ENCODE assay signal across 8 cellular contexts in the genomic region with DNA sequence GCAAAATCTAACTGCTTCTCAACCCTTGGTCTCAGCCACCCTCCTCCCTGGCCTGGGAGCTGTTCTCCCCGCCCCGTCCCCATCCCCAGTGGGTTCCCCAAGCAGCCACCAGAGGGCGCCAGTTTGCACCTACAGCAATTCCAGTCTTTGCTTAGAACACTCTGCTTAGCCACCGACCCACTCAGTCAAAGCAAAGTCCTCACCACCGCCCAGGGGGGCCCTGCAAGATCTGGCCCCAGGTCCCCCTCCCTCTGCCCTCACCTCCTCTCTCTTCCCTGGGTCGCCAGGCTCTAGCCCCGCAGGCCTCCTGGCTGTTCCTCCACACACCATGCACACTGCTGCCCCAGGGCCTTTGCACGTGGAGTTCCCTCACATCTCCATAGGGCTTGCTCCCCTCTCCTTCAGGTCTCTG. TPM values are rescaled to one million over a fixed set of nuclear protein-coding genes. Genes with fewer than 3 reads are reported as not detected.
DNase-seq lines count a peak whose midpoint lies in the region; ATAC-seq, FAIRE-seq and TF ChIP-seq lines count a peak whose summit lies in the region.

No MANE protein-coding gene starts in this region.

- H3K36me3 Mint-ChIP-seq in activated CD4-positive, alpha-beta memory T cell treated with anti-CD3 and anti-CD28 coated beads for 36 hours = peaks cover 3% of the 10 kb centered on the region
- peaks cover 3% of the 10 kb centered on the region for H3K36me3 Mint-ChIP-seq in effector memory CD8-positive, alpha-beta T cell (ENCODE audit: insufficient read depth)
- H3K36me3 Mint-ChIP-seq in stimulated activated memory B cell treated with anti-CD40 and anti-IgM and Interleukin-4, amounts not matched to agents 10 μg/mL and 1 μg/mL and 100 μg/mL, for 72 hours = peaks cover 6% of the 10 kb centered on the region

- peak; percentile 89 for ATAC-seq in effector memory CD8-positive, alpha-beta T cell (replicated peaks)
- ATAC-seq in stimulated activated memory B cell treated with anti-CD40 and anti-IgM and Interleukin-4, amounts not matched to agents 10 μg/mL and 1 μg/mL and 100 μg/mL, for 72 hours = peak; percentile 82
- ATAC-seq in HG03025 (IDR thresholded peaks at IDR 0.05; ENCODE audit: low FRiP score, unreplicated experiment) = no peak

- no peak overlapping the region for H3K27ac Mint-ChIP-seq in activated CD4-positive, alpha-beta memory T cell treated with anti-CD3 and anti-CD28 coated beads for 36 hours
- peak overlapping the region in 1 of 2 donors; percentile 27 for H3K27ac Mint-ChIP-seq in effector memory CD8-positive, alpha-beta T cell
- H3K27ac Mint-ChIP-seq in stimulated activated memory B cell treated with anti-CD40 and anti-IgM and Interleukin-4, amounts not matched to agents 10 μg/mL and 1 μg/mL and 100 μg/mL, for 72 hours = no peak overlapping the region

- no peak overlapping the region for H3K27ac ChIP-seq in 22Rv1

- DNase-seq in GM12891 (ENCODE audit: insufficient read length, low spot score) (peak; percentile 74), NCI-H446 treated with DMSO at 0.1 percent for 48 hours (lab: John Stamatoyannopoulos, UW) (peak; percentile 42), mucosa of gallbladder (ENCODE audit: low spot score) (peak; percentile 65)
- peak; percentile 89 for DNase-seq in activated CD4-positive, alpha-beta memory T cell treated with anti-CD3 and anti-CD28 coated beads for 36 hours
- peak; percentile 73 to 74 (median 74) for DNase-seq in effector memory CD8-positive, alpha-beta T cell

- H3K27me3 Mint-ChIP-seq in activated CD4-positive, alpha-beta memory T cell treated with anti-CD3 and anti-CD28 coated beads for 36 hours = no peaks in the 10 kb centered on the region
- no peaks in the 10 kb centered on the region for H3K27me3 Mint-ChIP-seq in effector memory CD8-positive, alpha-beta T cell
- H3K27me3 Mint-ChIP-seq in stimulated activated memory B cell treated with anti-CD40 and anti-IgM and Interleukin-4, amounts not matched to agents 10 μg/mL and 1 μg/mL and 100 μg/mL, for 72 hours = no peaks in the 10 kb centered on the region

- no peak overlapping the region for H3K4me3 Mint-ChIP-seq in activated CD4-positive, alpha-beta memory T cell treated with anti-CD3 and anti-CD28 coated beads for 36 hours
- H3K4me3 Mint-ChIP-seq in effector memory CD8-positive, alpha-beta T cell = no peak overlapping the region
- H3K4me3 Mint-ChIP-seq in stimulated activated memory B cell treated with anti-CD40 and anti-IgM and Interleukin-4, amounts not matched to agents 10 μg/mL and 1 μg/mL and 100 μg/mL, for 72 hours = no peak overlapping the region

- TF ChIP-seq CTCF in 22Rv1 (IDR thresholded peaks at IDR 0.05) = peak; percentile 89

- no peaks in the 10 kb centered on the region for H3K9me3 Mint-ChIP-seq in activated CD4-positive, alpha-beta memory T cell treated with anti-CD3 and anti-CD28 coated beads for 36 hours
- H3K9me3 Mint-ChIP-seq in effector memory CD8-positive, alpha-beta T cell = no peaks in the 10 kb centered on the region
- no peaks in the 10 kb centered on the region for H3K9me3 Mint-ChIP-seq in stimulated activated memory B cell treated with anti-CD40 and anti-IgM and Interleukin-4, amounts not matched to agents 10 μg/mL and 1 μg/mL and 100 μg/mL, for 72 hours

- intact Hi-C loops in activated CD4-positive, alpha-beta memory T cell treated with anti-CD3 and anti-CD28 coated beads for 36 hours (cut with micrococcal nuclease) = no loop called here

- CTCF ChIA-PET in activated CD4-positive, alpha-beta memory T cell treated with anti-CD3 and anti-CD28 coated beads for 36 hours (lab: Charles Lee) = interaction anchor here (0.6 to 2.3 kb wide), 13 partner anchors 9 to 257 kb away, joined by 3 to 19 read pairs (median 4); a partner anchor contains a TSS

- POLR2A ChIA-PET in activated CD4-positive, alpha-beta memory T cell treated with anti-CD3 and anti-CD28 coated beads for 36 hours (lab: Charles Lee) = interaction anchor here (1.0 kb wide), 1 partner anchor 40 kb away, joined by 3 read pairs; a partner anchor contains a TSS

- FAIRE-seq in GM12891 (lab: Jason Lieb, UNC) = peak; percentile 55

- TF ChIP-seq POLR2A in GM12891 (IDR thresholded peaks at IDR 0.05; ENCODE audit: low read depth, low read length) = no peak

- peaks cover 4% of the 10 kb centered on the region for H3K4me1 Mint-ChIP-seq in activated CD4-positive, alpha-beta memory T cell treated with anti-CD3 and anti-CD28 coated beads for 36 hours (ENCODE audit: low read depth)
- H3K4me1 Mint-ChIP-seq in effector memory CD8-positive, alpha-beta T cell (ENCODE audit: low read depth in 2 of 2) = peaks cover 5 to 6% of the 10 kb centered on the region in 2 donors
- peaks cover 11% of the 10 kb centered on the region for H3K4me1 Mint-ChIP-seq in stimulated activated memory B cell treated with anti-CD40 and anti-IgM and Interleukin-4, amounts not matched to agents 10 μg/mL and 1 μg/mL and 100 μg/mL, for 72 hours

TF ChIP-seq in GM12891, 5 proteins besides CTCF, POLR2A, EP300 and RAD21:
- TF ChIP-seq PAX5 (IDR thresholded peaks at IDR 0.05; ENCODE audit: insufficient read depth, low read length, severe bottlenecking) = no peak
- TF ChIP-seq POU2F2 (IDR thresholded peaks at IDR 0.05; ENCODE audit: low read depth, low read length) = no peak
- no peak for TF ChIP-seq SPI1 (IDR thresholded peaks at IDR 0.05; ENCODE audit: low read depth, low read length)
TF ChIP-seq in GM12891: peak in this region for 0.

RNA-seq across cellular contexts. Expression of a gene that starts 12.4 kb away (rescaled TPM):
- 11.0 TPM for polyA plus RNA-seq in GM12891 (2012; ENCODE audit: low read depth, missing spikeins)
- 10 to 100 TPM; 17.1 to 17.9 TPM for total RNA-seq in activated CD4-positive, alpha-beta memory T cell treated with anti-CD3 and anti-CD28 coated beads for 36 hours
- 18.0 TPM for total RNA-seq in mucosa of gallbladder

RNA-seq across cellular contexts. Expression of a gene that starts 12.8 kb away (rescaled TPM):
- polyA plus RNA-seq in GM12891 (2012; ENCODE audit: low read depth, missing spikeins) = 0.18 TPM
- under 1 TPM in 1 of 2 experiments, not detected in 1; 0.21 TPM for total RNA-seq in activated CD4-positive, alpha-beta memory T cell treated with anti-CD3 and anti-CD28 coated beads for 36 hours
- total RNA-seq in mucosa of gallbladder = not detected

RNA-seq across cellular contexts. Expression of a gene that starts 26.0 kb away (rescaled TPM):
- polyA plus RNA-seq in GM12891 (2012; ENCODE audit: low read depth, missing spikeins) = 96.4 TPM
- 100 to 1,000 TPM; 168 to 179 TPM for total RNA-seq in activated CD4-positive, alpha-beta memory T cell treated with anti-CD3 and anti-CD28 coated beads for 36 hours
- total RNA-seq in mucosa of gallbladder = 52.4 TPM

RNA-seq across cellular contexts. Expression of a gene that starts 40.0 kb away (rescaled TPM):
- polyA plus RNA-seq in GM12891 (2012; ENCODE audit: low read depth, missing spikeins) = 42.8 TPM
- total RNA-seq in activated CD4-positive, alpha-beta memory T cell treated with anti-CD3 and anti-CD28 coated beads for 36 hours = 10 to 100 TPM; 82.9 to 88.1 TPM
- 205 TPM for total RNA-seq in mucosa of gallbladder

RNA-seq across cellular contexts. Expression of a gene that starts 42.1 kb away (rescaled TPM):
- 0.40 TPM for polyA plus RNA-seq in GM12891 (2012; ENCODE audit: low read depth, missing spikeins)
- under 1 TPM; 0.07 TPM for total RNA-seq in activated CD4-positive, alpha-beta memory T cell treated with anti-CD3 and anti-CD28 coated beads for 36 hours
- total RNA-seq in mucosa of gallbladder = 0.69 TPM
